18 cellular contexts compared by ENCODE assay signal in the genomic region with DNA sequence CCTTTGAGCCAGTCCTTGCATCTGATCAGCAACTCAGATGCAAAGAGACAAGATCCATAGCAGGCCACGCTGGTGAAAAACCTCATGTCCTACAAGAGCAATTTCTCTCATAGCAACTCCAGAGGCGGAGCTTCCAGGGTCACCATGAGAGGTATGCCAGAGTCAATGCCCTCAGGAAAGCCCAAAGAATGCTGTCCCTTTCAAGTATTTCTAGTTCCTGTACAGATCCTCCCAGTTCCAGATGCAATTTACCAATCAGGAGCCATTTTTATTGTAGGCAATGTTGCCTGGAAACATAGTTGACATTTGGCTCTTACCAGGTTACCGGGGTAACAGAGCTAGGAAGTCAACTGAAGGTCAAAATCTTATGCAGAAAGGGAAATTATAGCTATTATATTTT. TPM values are rescaled to one million over a fixed set of nuclear protein-coding genes. Genes with fewer than 3 reads are reported as not detected.
DNase-seq lines count a peak whose midpoint lies in the region; ATAC-seq and TF ChIP-seq lines count a peak whose summit lies in the region.
"Had no signal": no experiment of that assay in that cellular context is flagged by ENCODE, and none has a peak within 500 bp of the region (broad histone marks: within the 10 kb centered on the region; RNA-seq: fewer than 3 reads in every experiment).

No MANE protein-coding gene starts in this region.

- H4K20me1 ChIP-seq in smooth muscle cell (ENCODE audit: low read depth): no peaks in the 10 kb centered on the region

- H2AFZ ChIP-seq in smooth muscle cell (ENCODE audit: low read depth): no peak overlapping the region

- no peaks in the 10 kb centered on the region for H3K9me3 ChIP-seq in mucosa of descending colon
- H3K9me3 ChIP-seq in esophagus squamous epithelium: no peaks in the 10 kb centered on the region
- H3K9me3 ChIP-seq in smooth muscle cell (replicated peaks; ENCODE audit: low read depth): no peaks in the 10 kb centered on the region
- H3K9me3 ChIP-seq: ascending aorta, ovary, spleen had no signal

- H3K4me1 ChIP-seq in mucosa of descending colon (ENCODE audit: low read depth): peaks cover 9% of the 10 kb centered on the region
- peaks cover 0 to 14% (median 0%) of the 10 kb centered on the region in 3 donors for H3K4me1 ChIP-seq in esophagus squamous epithelium
- no peaks in the 10 kb centered on the region for H3K4me1 ChIP-seq in smooth muscle cell (ENCODE audit: low read depth)
- H3K4me1 ChIP-seq: ascending aorta had no signal

- no peak overlapping the region for H3K4me2 ChIP-seq in smooth muscle cell

- intact Hi-C loops in mucosa of descending colon (cut with DNase I, micrococcal nuclease): no loop called here
- intact Hi-C loops in esophagus squamous epithelium (cut with DNase I): no loop called here

- ATAC-seq in mucosa of descending colon: peak; percentile 88
- ATAC-seq in GM21619 (IDR thresholded peaks at IDR 0.05; ENCODE audit: unreplicated experiment): no peak

- H3K79me2 ChIP-seq in smooth muscle cell (ENCODE audit: low read depth): no peaks in the 10 kb centered on the region

- no peak overlapping the region for H3K4me3 ChIP-seq in mucosa of descending colon
- H3K4me3 ChIP-seq in esophagus squamous epithelium: no peak overlapping the region
- no peak overlapping the region for H3K4me3 ChIP-seq in smooth muscle cell
- H3K4me3 ChIP-seq: ascending aorta, coronary artery, ovary, spleen had no signal

- no peak overlapping the region for H3K9ac ChIP-seq in smooth muscle cell (ENCODE audit: low read depth)

- H3K27me3 ChIP-seq in esophagus squamous epithelium (no peaks in the 10 kb centered on the region), smooth muscle cell (ENCODE audit: low read depth) (no peaks in the 10 kb centered on the region)
- H3K27me3 ChIP-seq: ascending aorta, ovary, spleen had no signal

- H3K36me3 ChIP-seq in mucosa of descending colon (ENCODE audit: low read depth) (no peaks in the 10 kb centered on the region), esophagus squamous epithelium (no peaks in the 10 kb centered on the region), smooth muscle cell (ENCODE audit: low read depth) (no peaks in the 10 kb centered on the region)
- H3K36me3 ChIP-seq: ascending aorta, ovary had no signal

- no peak for TF ChIP-seq POLR2A in esophagus squamous epithelium (IDR thresholded peaks at IDR 0.05)

- no peak for TF ChIP-seq CTCF in mucosa of descending colon (IDR thresholded peaks at IDR 0.05)
- no peak for TF ChIP-seq CTCF in esophagus squamous epithelium (IDR thresholded peaks at IDR 0.05)
- TF ChIP-seq CTCF in smooth muscle cell (IDR thresholded peaks at IDR 0.05; ENCODE audit: borderline replicate concordance, insufficient read depth, poor library complexity, severe bottlenecking): no peak

- peak; percentile 13 for DNase-seq in DMS 273 (lab: John Stamatoyannopoulos, UW; ENCODE audit: unreplicated experiment)
- DNase-seq in DMS 273 treated with DMSO at 0.1 percent for 48 hours (lab: John Stamatoyannopoulos, UW): no peak
- DNase-seq in DMS53 (lab: John Stamatoyannopoulos, UW): peak; percentile 95
- peak; percentile 80 for DNase-seq in NCI-H748 (lab: John Stamatoyannopoulos, UW; ENCODE audit: unreplicated experiment)
- DNase-seq in mucosa of descending colon: peak in 1 of 3 donors; percentile 40
- DNase-seq in esophagus squamous epithelium (lab: John Stamatoyannopoulos, UW): no peak
- no peak for DNase-seq in smooth muscle cell (lab: John Stamatoyannopoulos, UW; ENCODE audit: unreplicated experiment)
- DNase-seq: CD4-positive, CD25-positive, alpha-beta regulatory T cell; GDM1; immature natural killer cell; NCI-H526; ovary; spleen had no signal

- H3K27ac ChIP-seq in esophagus squamous epithelium (no peak overlapping the region), smooth muscle cell (ENCODE audit: low read depth) (no peak overlapping the region)
- H3K27ac ChIP-seq: 22Rv1, ascending aorta, coronary artery, epithelial cell of prostate, ovary had no signal

- WGBS in esophagus squamous epithelium, 2 donors: 57 to 63% methylated on average over 3 of the region's 3 CpGs
- 48% methylated on average over 3 of the region's 3 CpGs for WGBS in smooth muscle cell (ENCODE audit: low lambda C conversion rate)

- H3F3A ChIP-seq in smooth muscle cell (ENCODE audit: low read depth): peaks cover 4% of the 10 kb centered on the region

RNA-seq across cellular contexts. Expression of a gene that starts 46.2 kb away (rescaled TPM):
- total RNA-seq in mucosa of descending colon: 100 to 1,000 TPM; 188 to 241 (median 212) TPM
- 10 to 100 TPM; 36.7 to 86.4 (median 72.4) TPM for total RNA-seq in esophagus squamous epithelium
- total RNA-seq in smooth muscle cell: 126 and 166 TPM in 2 replicates
- 114 and 138 TPM in 2 replicates for polyA plus RNA-seq in smooth muscle cell

Comparison
In these comparisons a context has a peak if more than half of its experiments do, and no peak if none do; other contexts are left out.
1. DNase-seq: peak in DMS 273 (single experiment), DMS53 (single experiment) and NCI-H748 (single experiment); none in DMS 273 treated with DMSO at 0.1 percent for 48 hours (single experiment), esophagus squamous epithelium (single experiment) and smooth muscle cell (single experiment).